ENCODE assay signal across 8 cellular contexts in genomic region chr6:63573899-63574553, GRCh38. TPM values are rescaled to one million over a fixed set of nuclear protein-coding genes. Genes with fewer than 3 reads are reported as not detected.
DNase-seq lines count a peak whose midpoint lies in the region; ATAC-seq and TF ChIP-seq lines count a peak whose summit lies in the region.

No MANE protein-coding gene starts in this region.

- intact Hi-C loops in lower leg skin (cut with DNase I; ENCODE audit: low total_unique reads), result no loop called here

- peak; percentile 76 for DNase-seq in ACHN
- DNase-seq in GM13977 (ENCODE audit: low spot score), result no peak
- peak; percentile 2 for DNase-seq in NCI-H1105 (lab: John Stamatoyannopoulos, UW)
- peak; percentile 15 for DNase-seq in T follicular helper cell (ENCODE audit: low read depth)
- peak; percentile 42 for DNase-seq in cerebellar cortex (ENCODE audit: low spot score)
- DNase-seq in lower leg skin (ENCODE audit: low spot score in 2 of 2), result peak in 1 of 2 donors; percentile 41
- DNase-seq in stimulated activated naive CD8-positive, alpha-beta T cell treated with anti-CD3 and anti-CD28 coated beads, Interleukin-15, Interleukin-2, amounts not matched to agents 100 U/mL and 50 U/mL, for 24 hours, result peak; percentile 58

- in situ Hi-C loops in ACHN (cut with HindIII; ENCODE audit: low pct_ligation_motif_present, low pct_unique_long_range_greater_than_20kb, low sequenced_read_pairs) (no loop called here), GM13977 (cut with MboI; ENCODE audit: low pct_unique_long_range_greater_than_20kb, low sequenced_read_pairs, unreplicated experiment) (loop anchor here (25.0 kb wide), 1 partner anchor 212 kb away; no protein-coding TSS in a partner anchor)

- TF ChIP-seq POLR2A in lower leg skin (IDR thresholded peaks at IDR 0.05), result no peak

- ATAC-seq in stimulated activated naive CD8-positive, alpha-beta T cell treated with anti-CD3 and anti-CD28 coated beads, Interleukin-15, Interleukin-2, amounts not matched to agents 100 U/mL and 50 U/mL, for 24 hours, result no peak
- ATAC-seq in GM19455 (IDR thresholded peaks at IDR 0.05; ENCODE audit: unreplicated experiment), result no peak

- peak overlapping the region; percentile 99 for H3K4me3 ChIP-seq in lower leg skin (ENCODE audit: low read depth, poor library complexity, severe bottlenecking)

- WGBS in lower leg skin, 2 donors, result 7 to 8% methylated on average over 10 of the region's 10 CpGs

- TF ChIP-seq CTCF in GM13977 (IDR thresholded peaks at IDR 0.05; ENCODE audit: extremely low read depth, insufficient read depth, missing control alignments), result peak; percentile 65
- no peak for TF ChIP-seq CTCF in lower leg skin (IDR thresholded peaks at IDR 0.05)

RNA-seq across cellular contexts. Expression of gene PTP4A1, which starts 1.7 kb away (rescaled TPM):
- 10 to 100 TPM; 12.8 to 58.1 (median 26.5) TPM for total RNA-seq in lower leg skin
